ENCODE assay signal across 28 cellular contexts in the genomic region with DNA sequence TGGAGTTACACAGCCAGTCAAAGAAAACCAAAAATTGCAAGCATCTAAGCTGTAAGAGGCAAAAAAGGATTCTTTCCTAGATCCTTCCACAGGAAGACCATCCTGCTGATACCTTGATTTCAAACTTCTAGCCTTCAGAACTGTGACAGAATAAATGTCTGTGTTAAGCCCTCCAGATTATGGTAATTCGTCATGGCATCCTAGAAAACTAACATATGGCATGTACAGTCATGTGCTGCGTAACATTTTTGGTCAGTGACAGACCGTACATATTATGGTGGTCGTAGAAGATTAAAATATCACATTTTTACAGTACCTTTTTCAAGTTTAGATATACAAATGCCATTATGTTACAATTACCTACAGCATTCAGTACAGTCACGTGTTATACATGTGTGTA.
"Had no signal": no experiment of that assay in that cellular context is flagged by ENCODE, and none has a peak within 500 bp of the region (broad histone marks: within the 10 kb centered on the region; RNA-seq: fewer than 3 reads in every experiment).

No MANE protein-coding gene starts in this region.

- H3K27me3 ChIP-seq: colonic mucosa, dorsolateral prefrontal cortex, esophagus muscularis mucosa, esophagus squamous epithelium, foreskin keratinocyte, gastrocnemius medialis, gastroesophageal sphincter, heart left ventricle, heart right ventricle had no signal

- H3K4me1 ChIP-seq: colonic mucosa, esophagus muscularis mucosa, esophagus squamous epithelium, foreskin keratinocyte, gastrocnemius medialis, gastroesophageal sphincter, heart left ventricle, heart right ventricle had no signal

- H3K36me3 ChIP-seq: colonic mucosa, esophagus muscularis mucosa, esophagus squamous epithelium, gastrocnemius medialis, gastroesophageal sphincter, heart left ventricle, heart right ventricle had no signal

- H3K4me3 ChIP-seq: colonic mucosa, coronary artery, dorsolateral prefrontal cortex, esophagus muscularis mucosa, esophagus squamous epithelium, gastrocnemius medialis, gastroesophageal sphincter, heart left ventricle, heart right ventricle had no signal

- H3K27ac ChIP-seq: colonic mucosa, coronary artery, dorsolateral prefrontal cortex, epithelial cell of prostate, esophagus muscularis mucosa, esophagus squamous epithelium, foreskin keratinocyte, gastrocnemius medialis, gastroesophageal sphincter, heart left ventricle, heart right ventricle had no signal

- H3K9me3 ChIP-seq: colonic mucosa, esophagus muscularis mucosa, esophagus squamous epithelium, gastrocnemius medialis, gastroesophageal sphincter, heart right ventricle had no signal

- FAIRE-seq: colon, endometrium, endothelial cell of umbilical vein, frontal cortex had no signal

- DNase-seq: colonic mucosa; cortex of kidney; dermis blood vessel endothelial cell; dorsolateral prefrontal cortex; effector CD4-positive, alpha-beta T cell; effector CD8-positive, alpha-beta T cell; effector memory CD4-positive, alpha-beta T cell; effector memory CD8-positive, alpha-beta T cell; endodermal cell; erythroblast; esophagus squamous epithelium; foreskin fibroblast; foreskin keratinocyte; foreskin melanocyte; gastrocnemius medialis; glutamatergic neuron; head of caudate nucleus; heart left ventricle; heart right ventricle had no signal

- ATAC-seq: effector memory CD8-positive, alpha-beta T cell; esophagus mucosa; foreskin keratinocyte; gastrocnemius medialis; gastroesophageal sphincter; heart left ventricle; heart right ventricle had no signal
